ENCODE assay signal across 28 cellular contexts in genomic region chr9:105284463-105284862, GRCh38.
"Had no signal": no experiment of that assay in that cellular context is flagged by ENCODE, and none has a peak within 500 bp of the region (broad histone marks: within the 10 kb centered on the region; RNA-seq: fewer than 3 reads in every experiment).

No MANE protein-coding gene starts in this region.

- FAIRE-seq: urothelium cell line had no signal

- H3K27me3 ChIP-seq: stomach, suprapubic skin, testis, thyroid gland, tibial artery, tibial nerve, transverse colon, upper lobe of left lung, upper lobe of right lung, uterus, vagina had no signal

- H3K4me3 ChIP-seq: stomach, suprapubic skin, testis, thoracic aorta, thyroid gland, tibial artery, tibial nerve, transverse colon, upper lobe of left lung, upper lobe of right lung, uterus, vagina had no signal

- H3K36me3 ChIP-seq: stomach, suprapubic skin, thoracic aorta, thyroid gland, tibial artery, tibial nerve, transverse colon, upper lobe of left lung, upper lobe of right lung, uterus, vagina had no signal

- H3K27ac ChIP-seq: stomach, suprapubic skin, testis, thoracic aorta, thyroid gland, tibial artery, tibial nerve, upper lobe of left lung, upper lobe of right lung, uterus, vagina had no signal

- H3K27me3 Mint-ChIP-seq: stimulated activated memory B cell treated with anti-CD40 and anti-IgM and Interleukin-4, amounts not matched to agents 10 μg/mL and 1 μg/mL and 100 μg/mL, for 72 hours; stimulated activated naive B cell treated with anti-CD40 and anti-IgM and Interleukin-4, amounts not matched to agents 10 μg/mL and 1 μg/mL and 100 μg/mL, for 72 hours; stimulated activated naive CD8-positive, alpha-beta T cell treated with anti-CD3 and anti-CD28 coated beads, Interleukin-15, amount 100 ng/mL, for 72 hours; stimulated activated naive CD8-positive, alpha-beta T cell treated with anti-CD3 and anti-CD28 coated beads, Interleukin-15, Interleukin-2, amounts not matched to agents 100 ng/mL and 50 ng/mL, for 24 hours had no signal

- H3K9me3 Mint-ChIP-seq: stimulated activated effector memory CD8-positive, alpha-beta T cell treated with anti-CD3 and anti-CD28 coated beads, Interleukin-12 subunit alpha, Interleukin-12 subunit beta, amount 100 ng/mL, for 72 hours; stimulated activated memory B cell treated with anti-CD40 and anti-IgM and Interleukin-4, amounts not matched to agents 10 μg/mL and 1 μg/mL and 100 μg/mL, for 72 hours; stimulated activated naive CD8-positive, alpha-beta T cell treated with anti-CD3 and anti-CD28 coated beads, Interleukin-15, amount 100 ng/mL, for 72 hours; stimulated activated naive CD8-positive, alpha-beta T cell treated with anti-CD3 and anti-CD28 coated beads, Interleukin-15, Interleukin-2, amounts not matched to agents 100 ng/mL and 50 ng/mL, for 24 hours had no signal

- H3K27ac Mint-ChIP-seq: stimulated activated effector memory CD8-positive, alpha-beta T cell treated with anti-CD3 and anti-CD28 coated beads, Interleukin-12 subunit alpha, Interleukin-12 subunit beta, amount 100 ng/mL, for 72 hours; stimulated activated memory B cell treated with anti-CD40 and anti-IgM and Interleukin-4, amounts not matched to agents 10 μg/mL and 1 μg/mL and 100 μg/mL, for 72 hours; stimulated activated naive B cell treated with anti-CD40 and anti-IgM and Interleukin-4, amounts not matched to agents 10 μg/mL and 1 μg/mL and 100 μg/mL, for 72 hours; stimulated activated naive CD8-positive, alpha-beta T cell treated with anti-CD3 and anti-CD28 coated beads, Interleukin-15, amount 100 ng/mL, for 72 hours; stimulated activated naive CD8-positive, alpha-beta T cell treated with anti-CD3 and anti-CD28 coated beads, Interleukin-15, Interleukin-2, amounts not matched to agents 100 ng/mL and 50 ng/mL, for 24 hours had no signal

- H3K9me3 ChIP-seq: stomach, suprapubic skin, testis, thoracic aorta, thyroid gland, tibial artery, tibial nerve, transverse colon, upper lobe of left lung, upper lobe of right lung, uterus, vagina had no signal

- H3K4me1 Mint-ChIP-seq: stimulated activated effector memory CD8-positive, alpha-beta T cell treated with anti-CD3 and anti-CD28 coated beads, Interleukin-12 subunit alpha, Interleukin-12 subunit beta, amount 100 ng/mL, for 72 hours; stimulated activated naive CD8-positive, alpha-beta T cell treated with anti-CD3 and anti-CD28 coated beads, Interleukin-15, amount 100 ng/mL, for 72 hours had no signal

- H3K36me3 Mint-ChIP-seq: stimulated activated effector memory CD8-positive, alpha-beta T cell treated with anti-CD3 and anti-CD28 coated beads, Interleukin-12 subunit alpha, Interleukin-12 subunit beta, amount 100 ng/mL, for 72 hours had no signal

- DNase-seq: stimulated activated CD4-positive, alpha-beta T cell treated with anti-CD3 and anti-CD28 coated beads, Interleukin-2, amount 100 ng/mL, for 48 hours; stimulated activated CD4-positive, alpha-beta T cell treated with anti-CD3 and anti-CD28 coated beads, Interleukin-4, amount 100 ng/mL, for 1 hour; stimulated activated CD4-positive, alpha-beta T cell treated with anti-CD3 and anti-CD28 coated beads, Interleukin-4, amount 100 ng/mL, for 24 hours; stimulated activated CD4-positive, alpha-beta T cell treated with anti-CD3 and anti-CD28 coated beads, Interleukin-4, amount 100 ng/mL, for 4 hours; stimulated activated CD8-positive, alpha-beta memory T cell treated with anti-CD3 and anti-CD28 coated beads, Interleukin-4, amount 100 ng/mL, for 48 hours; stimulated activated naive B cell treated with anti-CD40 and anti-IgM and Interleukin-4, amounts not matched to agents 10 μg/mL and 1 μg/mL and 100 μg/mL, for 72 hours; stimulated activated naive CD4-positive, alpha-beta T cell; stimulated activated naive CD4-positive, alpha-beta T cell treated with Interleukin-2 at 50 U/mL for 16 hours; stimulated activated naive CD8-positive, alpha-beta T cell treated with anti-CD3 and anti-CD28 coated beads, Interleukin-15, amount 100 ng/mL, for 72 hours; stimulated activated naive CD8-positive, alpha-beta T cell treated with anti-CD3 and anti-CD28 coated beads, Interleukin-15, Interleukin-2, amounts not matched to agents 100 U/mL and 50 U/mL, for 24 hours; stomach; substantia nigra; testis; thyroid gland; tibial artery; transverse colon; trophoblast cell; upper lobe of left lung; upper lobe of right lung; uterus had no signal

- ATAC-seq: stimulated activated effector memory CD8-positive, alpha-beta T cell treated with anti-CD3 and anti-CD28 coated beads, Interleukin-12 subunit alpha, Interleukin-12 subunit beta, amount 100 ng/mL, for 72 hours; stimulated activated memory B cell treated with anti-CD40 and anti-IgM and Interleukin-4, amounts not matched to agents 10 μg/mL and 1 μg/mL and 100 μg/mL, for 72 hours; stimulated activated naive B cell treated with anti-CD40 and anti-IgM and Interleukin-4, amounts not matched to agents 10 μg/mL and 1 μg/mL and 100 μg/mL, for 72 hours; stimulated activated naive CD8-positive, alpha-beta T cell treated with anti-CD3 and anti-CD28 coated beads, Interleukin-15, amount 100 ng/mL, for 72 hours; stimulated activated naive CD8-positive, alpha-beta T cell treated with anti-CD3 and anti-CD28 coated beads, Interleukin-15, Interleukin-2, amounts not matched to agents 100 U/mL and 50 U/mL, for 24 hours; upper lobe of right lung had no signal

- H3K4me1 ChIP-seq: testis, tibial artery, upper lobe of left lung, upper lobe of right lung, uterus had no signal

- H3K4me3 Mint-ChIP-seq: stimulated activated effector memory CD8-positive, alpha-beta T cell treated with anti-CD3 and anti-CD28 coated beads, Interleukin-12 subunit alpha, Interleukin-12 subunit beta, amount 100 ng/mL, for 72 hours; stimulated activated memory B cell treated with anti-CD40 and anti-IgM and Interleukin-4, amounts not matched to agents 10 μg/mL and 1 μg/mL and 100 μg/mL, for 72 hours; stimulated activated naive B cell treated with anti-CD40 and anti-IgM and Interleukin-4, amounts not matched to agents 10 μg/mL and 1 μg/mL and 100 μg/mL, for 72 hours; stimulated activated naive CD8-positive, alpha-beta T cell treated with anti-CD3 and anti-CD28 coated beads, Interleukin-15, amount 100 ng/mL, for 72 hours; stimulated activated naive CD8-positive, alpha-beta T cell treated with anti-CD3 and anti-CD28 coated beads, Interleukin-15, Interleukin-2, amounts not matched to agents 100 ng/mL and 50 ng/mL, for 24 hours had no signal
